Comparison of ENCODE assay signal across 2 cellular contexts in the genomic region with DNA sequence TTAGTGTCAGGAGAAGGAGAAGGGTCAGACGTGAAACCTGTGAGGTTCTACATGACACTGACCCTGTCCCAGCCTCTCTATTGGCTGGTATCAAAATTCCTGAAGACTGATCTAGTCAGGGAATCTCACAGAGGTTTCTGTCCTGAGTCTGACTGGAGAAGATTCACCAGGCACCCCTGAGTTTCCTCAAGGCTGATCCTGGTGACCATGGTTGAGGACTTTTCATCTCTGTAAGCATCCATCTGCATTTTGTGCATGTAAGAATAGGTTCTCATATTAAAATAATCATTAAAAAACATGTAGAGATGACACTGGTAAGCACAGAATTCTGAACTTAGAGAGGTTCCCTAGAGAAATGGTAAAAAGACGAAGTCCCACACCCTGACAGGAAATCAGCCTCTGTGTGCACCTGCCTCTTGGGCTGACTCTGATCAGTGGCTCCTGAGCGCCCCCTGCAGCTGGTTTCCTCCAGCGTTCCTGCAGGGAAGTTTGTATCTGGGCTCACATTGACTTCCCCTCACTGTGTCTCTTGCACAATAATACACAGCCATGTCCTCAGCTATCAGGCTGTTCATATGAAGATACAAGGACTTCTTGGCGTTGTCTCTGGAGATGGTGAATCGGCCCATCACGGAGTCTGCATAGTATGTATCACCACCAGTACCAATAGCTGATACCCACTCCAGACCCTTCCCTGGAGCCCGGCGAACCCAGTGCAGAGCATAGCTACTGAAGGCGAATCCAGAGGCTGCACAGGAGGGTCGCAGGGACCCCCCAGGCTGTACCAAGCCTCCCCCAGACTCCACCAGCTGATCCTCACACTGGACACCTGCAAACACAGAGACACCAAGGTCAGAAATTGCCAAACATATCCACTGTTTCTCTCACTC.
TF ChIP-seq lines count a peak whose summit lies in the region.

No MANE protein-coding gene starts in this region.

TF ChIP-seq in IMR-90, 13 proteins besides CTCF, POLR2A, EP300 and RAD21 (continued from another document):
- no peak for TF ChIP-seq CHD1 (IDR thresholded peaks at IDR 0.05; ENCODE audit: low read depth, low read length)

TF ChIP-seq in GM12878, 131 proteins besides CTCF, POLR2A, EP300 and RAD21 (continued from another document):
- TF ChIP-seq TCF12 (IDR thresholded peaks at IDR 0.05; ENCODE audit: low read depth, low read length) (0 out of 2 replicates have a peak, but pooled peaks have one; percentile 47), MEF2B (IDR thresholded peaks at IDR 0.05; ENCODE audit: partially characterized antibody, poor library complexity, severe bottlenecking) (peak; percentile 46), BHLHE40 (IDR thresholded peaks at IDR 0.05; ENCODE audit: borderline replicate concordance in 1 of 2, low read depth in 2 of 2, low read length in 1 of 2) (peak in 1 of 2 experiments; percentile 32; a peak in 1 of 4 replicates), CEBPB (IDR thresholded peaks at IDR 0.05; ENCODE audit: borderline replicate concordance in 1 of 2, low read depth in 2 of 2, low read length in 2 of 2) (peak in 1 of 2 experiments; percentile 24; a peak in 1 of 4 replicates), SMC3 (IDR thresholded peaks at IDR 0.05; ENCODE audit: borderline replicate concordance, low read length) (peak; percentile 47; the same call in 1 of the 2 replicates), RBBP5 (conservative IDR thresholded peaks at IDR 0.05) (no peak), YY1 (IDR thresholded peaks at IDR 0.05; ENCODE audit: low read depth, low read length) (0 out of 2 replicates have a peak, but pooled peaks have one; percentile 13)
